ENCODE assay signal across 16 cellular contexts in genomic region chr5:24609694-24610093, GRCh38. TPM values are rescaled to one million over a fixed set of nuclear protein-coding genes. Genes with fewer than 3 reads are reported as not detected.
DNase-seq lines count a peak whose midpoint lies in the region; ATAC-seq and TF ChIP-seq lines count a peak whose summit lies in the region.
"Had no signal": no experiment of that assay in that cellular context is flagged by ENCODE, and none has a peak within 500 bp of the region (broad histone marks: within the 10 kb centered on the region; RNA-seq: fewer than 3 reads in every experiment).

No MANE protein-coding gene starts in this region.

- ATAC-seq in GM19395 (IDR thresholded peaks at IDR 0.05; ENCODE audit: unreplicated experiment) (no peak), foreskin keratinocyte (no peak), upper lobe of right lung (no peak)
- no peak for ATAC-seq in activated CD8-positive, alpha-beta memory T cell treated with anti-CD3 and anti-CD28 coated beads, Interleukin-2, amount 10 ng/mL, durations not matched to agents 7 days and 5 days
- ATAC-seq: CD8-positive, alpha-beta T cell; K562 had no signal

- no peak overlapping the region for H3K9ac ChIP-seq in trophoblast cell (ENCODE audit: low read length)

- H2BK120ac ChIP-seq in trophoblast cell (ENCODE audit: insufficient read depth, low read length, poor library complexity), result no peak overlapping the region

- no peak overlapping the region for H4K91ac ChIP-seq in trophoblast cell (ENCODE audit: low read depth, low read length)

- no peak overlapping the region for H2AK5ac ChIP-seq in trophoblast cell (ENCODE audit: low read length)

- no peaks in the 10 kb centered on the region for H3K79me1 ChIP-seq in trophoblast cell (ENCODE audit: low read length)

- intact Hi-C loops in upper lobe of right lung (cut with DNase I), result no loop called here

- no peaks in the 10 kb centered on the region for H3K27me3 ChIP-seq in BE2C
- no peaks in the 10 kb centered on the region for H3K27me3 ChIP-seq in trophoblast cell (ENCODE audit: insufficient read depth, low read length)
- H3K27me3 ChIP-seq in foreskin keratinocyte, result no peaks in the 10 kb centered on the region
- H3K27me3 ChIP-seq in upper lobe of right lung, result no peaks in the 10 kb centered on the region

- H4K12ac ChIP-seq in trophoblast cell (ENCODE audit: low read depth, low read length), result no peak overlapping the region

- H4K8ac ChIP-seq in trophoblast cell (ENCODE audit: low read depth, low read length), result no peak overlapping the region

- TF ChIP-seq CTCF in BE2C (IDR thresholded peaks at IDR 0.05; ENCODE audit: low read depth, low read length) (no peak), brain (conservative IDR thresholded peaks at IDR 0.05) (no peak), foreskin keratinocyte (conservative IDR thresholded peaks at IDR 0.05) (no peak), upper lobe of right lung (IDR thresholded peaks at IDR 0.05) (no peak)

- WGBS in trophoblast cell (ENCODE audit: extremely low coverage, insufficient coverage, insufficient read length), result no CpG with 5 or more reads among the region's 14 CpGs

- H3K36me3 ChIP-seq in BE2C (no peaks in the 10 kb centered on the region), trophoblast cell (ENCODE audit: control insufficient read depth in 1 of 2, insufficient read depth in 2 of 2, low read length in 2 of 2) (peaks cover 0 to 4% of the 10 kb centered on the region in 2 experiments), upper lobe of right lung (no peaks in the 10 kb centered on the region)
- H3K36me3 ChIP-seq: HAP-1 had no signal

- CTCF ChIA-PET in activated CD8-positive, alpha-beta memory T cell treated with anti-CD3 and anti-CD28 coated beads, Interleukin-2, amount 10 ng/mL, durations not matched to agents 7 days and 5 days (lab: Charles Lee), result no interaction called here

- peaks cover 0 to 4% (median 0%) of the 10 kb centered on the region in 5 experiments for H3K9me3 Mint-ChIP-seq in brain
- H3K9me3 Mint-ChIP-seq in activated CD8-positive, alpha-beta memory T cell treated with anti-CD3 and anti-CD28 coated beads, Interleukin-2, amount 10 ng/mL, durations not matched to agents 7 days and 5 days (ENCODE audit: low read depth), result peaks cover 15% of the 10 kb centered on the region
- H3K9me3 Mint-ChIP-seq: CD8-positive, alpha-beta T cell had no signal

- H3K27ac Mint-ChIP-seq in brain, result peak overlapping the region in 3 of 5 experiments; percentile 51 to 70 (median 62)
- no peak overlapping the region for H3K27ac Mint-ChIP-seq in activated CD8-positive, alpha-beta memory T cell treated with anti-CD3 and anti-CD28 coated beads, Interleukin-2, amount 10 ng/mL, durations not matched to agents 7 days and 5 days
- H3K27ac Mint-ChIP-seq: CD14-positive monocyte; CD8-positive, alpha-beta T cell had no signal

- no peak overlapping the region for H3K14ac ChIP-seq in trophoblast cell (ENCODE audit: low read length)

- no peak overlapping the region for H2BK12ac ChIP-seq in trophoblast cell (ENCODE audit: low read length)

- H3K4me3 Mint-ChIP-seq in brain, result peak overlapping the region in 2 of 5 experiments; percentile 11 to 48
- no peak overlapping the region for H3K4me3 Mint-ChIP-seq in activated CD8-positive, alpha-beta memory T cell treated with anti-CD3 and anti-CD28 coated beads, Interleukin-2, amount 10 ng/mL, durations not matched to agents 7 days and 5 days
- H3K4me3 Mint-ChIP-seq: CD14-positive monocyte; CD8-positive, alpha-beta T cell had no signal

- peaks cover 6% of the 10 kb centered on the region for H3K9me3 ChIP-seq in BE2C
- H3K9me3 ChIP-seq in trophoblast cell (ENCODE audit: insufficient read depth, low read depth, low read length), result no peaks in the 10 kb centered on the region
- no peaks in the 10 kb centered on the region for H3K9me3 ChIP-seq in upper lobe of right lung
- H3K9me3 ChIP-seq: HAP-1 had no signal

- peak; percentile 28 for DNase-seq in BE2C
- peak; percentile 76 to 93 for DNase-seq in NCI-H446 (lab: John Stamatoyannopoulos, UW)
- no peak for DNase-seq in trophoblast cell
- no peak for DNase-seq in activated CD8-positive, alpha-beta memory T cell treated with anti-CD3 and anti-CD28 coated beads, Interleukin-2, amount 10 ng/mL, durations not matched to agents 7 days and 5 days
- DNase-seq in foreskin keratinocyte, result no peak
- no peak for DNase-seq in upper lobe of right lung
- DNase-seq: CD8-positive, alpha-beta T cell; COR-L47; DND-41; GF-D8; GOT3 had no signal

- H3K18ac ChIP-seq in trophoblast cell (ENCODE audit: low read length), result no peak overlapping the region

- H3K4me1 ChIP-seq in BE2C, result peaks cover 20% of the 10 kb centered on the region
- no peaks in the 10 kb centered on the region for H3K4me1 ChIP-seq in trophoblast cell (ENCODE audit: control insufficient read depth in 1 of 2, insufficient read depth in 2 of 2, low read length in 2 of 2)
- no peaks in the 10 kb centered on the region for H3K4me1 ChIP-seq in foreskin keratinocyte
- H3K4me1 ChIP-seq in upper lobe of right lung, result no peaks in the 10 kb centered on the region
- H3K4me1 ChIP-seq: HAP-1 had no signal

- H3K27ac ChIP-seq in trophoblast cell (ENCODE audit: low read depth, low read length) (no peak overlapping the region), foreskin keratinocyte (no peak overlapping the region), upper lobe of right lung (no peak overlapping the region)

- H3K4me2 ChIP-seq in trophoblast cell (ENCODE audit: low read length), result no peak overlapping the region

- H2BK5ac ChIP-seq in trophoblast cell (ENCODE audit: low read depth, low read length, poor library complexity), result no peak overlapping the region

- H2AFZ ChIP-seq in trophoblast cell (ENCODE audit: insufficient read depth, low read length, poor library complexity), result no peak overlapping the region

- peaks cover 3% of the 10 kb centered on the region for H3K27me3 Mint-ChIP-seq in brain
- H3K27me3 Mint-ChIP-seq in activated CD8-positive, alpha-beta memory T cell treated with anti-CD3 and anti-CD28 coated beads, Interleukin-2, amount 10 ng/mL, durations not matched to agents 7 days and 5 days, result no peaks in the 10 kb centered on the region

- no peak overlapping the region for H3K4me3 ChIP-seq in BE2C (ENCODE audit: low read depth, low read length)
- H3K4me3 ChIP-seq in trophoblast cell (ENCODE audit: low read depth, low read length), result no peak overlapping the region
- no peak overlapping the region for H3K4me3 ChIP-seq in upper lobe of right lung
- H3K4me3 ChIP-seq: HAP-1, K562 had no signal

- peaks cover 11% of the 10 kb centered on the region for H3K36me3 Mint-ChIP-seq in brain
- no peaks in the 10 kb centered on the region for H3K36me3 Mint-ChIP-seq in activated CD8-positive, alpha-beta memory T cell treated with anti-CD3 and anti-CD28 coated beads, Interleukin-2, amount 10 ng/mL, durations not matched to agents 7 days and 5 days
- H3K36me3 Mint-ChIP-seq: CD14-positive monocyte; CD8-positive, alpha-beta T cell had no signal

- no peaks in the 10 kb centered on the region for H3K79me2 ChIP-seq in trophoblast cell (ENCODE audit: control insufficient read depth, insufficient read depth, low read length, poor library complexity)

- no peak overlapping the region for H3K4ac ChIP-seq in trophoblast cell (ENCODE audit: low read depth, low read length)

- peak overlapping the region; percentile 14 for H3K23ac ChIP-seq in trophoblast cell (ENCODE audit: low read length)

- H3K4me1 Mint-ChIP-seq in brain, result peaks cover 8% of the 10 kb centered on the region
- no peaks in the 10 kb centered on the region for H3K4me1 Mint-ChIP-seq in activated CD8-positive, alpha-beta memory T cell treated with anti-CD3 and anti-CD28 coated beads, Interleukin-2, amount 10 ng/mL, durations not matched to agents 7 days and 5 days

RNA-seq across cellular contexts. Expression of gene CDH10, which starts 35.1 kb away (rescaled TPM):
- 13.8 TPM for polyA plus RNA-seq in BE2C (2012; ENCODE audit: insufficient read depth, insufficient read length, low read depth)
- 1.9 TPM for polyA plus RNA-seq in brain (ENCODE audit: insufficient read depth, low read depth, low replicate concordance)
- 49.6 and 54.4 TPM in 2 replicates for polyA plus RNA-seq in trophoblast cell (2013)
- not detected for total RNA-seq in activated CD8-positive, alpha-beta memory T cell treated with anti-CD3 and anti-CD28 coated beads, Interleukin-2, amount 10 ng/mL, durations not matched to agents 7 days and 5 days
- 0.11 and 0.24 TPM in 2 replicates for total RNA-seq in foreskin keratinocyte
- 0.02 and 0.17 TPM in 2 replicates for polyA plus RNA-seq in foreskin keratinocyte
- not detected for total RNA-seq in upper lobe of right lung
- total RNA-seq: CD8-positive, alpha-beta T cell; K562 had no signal
- polyA plus RNA-seq: CD14-positive monocyte, K562 had no signal

Comparison
In these comparisons a context has a peak if more than half of its experiments do, and no peak if none do; other contexts are left out.
1. DNase-seq: peak in BE2C (single experiment) and NCI-H446 (2 of 2); none in trophoblast cell (0 of 2), activated CD8-positive, alpha-beta memory T cell treated with anti-CD3 and anti-CD28 coated beads, Interleukin-2, amount 10 ng/mL, durations not matched to agents 7 days and 5 days (single experiment), foreskin keratinocyte (0 of 2) and upper lobe of right lung (single experiment).